Comparison of ENCODE assay signal across 15 cellular contexts in the genomic region with DNA sequence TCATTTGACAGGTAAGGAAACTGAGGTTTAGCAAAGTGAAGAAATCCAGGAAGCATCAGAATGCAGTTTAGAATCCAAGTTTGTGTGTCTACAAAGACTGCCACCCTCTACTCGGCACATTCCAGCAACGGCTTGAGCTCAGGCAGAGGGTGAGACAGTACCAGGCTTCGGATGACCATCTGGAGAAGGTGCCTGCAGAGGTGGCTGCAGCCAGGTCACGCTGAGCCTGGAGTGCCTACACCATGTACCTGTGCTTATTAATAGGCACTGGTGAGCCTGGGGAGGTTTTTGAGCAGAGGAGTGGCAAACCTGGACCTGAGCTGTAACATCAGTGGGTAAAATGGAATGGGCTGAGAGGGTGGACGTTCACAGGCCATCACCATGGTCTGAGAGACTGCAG. TPM values are rescaled to one million over a fixed set of nuclear protein-coding genes. Genes with fewer than 3 reads are reported as not detected.
"Had no signal": no experiment of that assay in that cellular context is flagged by ENCODE, and none has a peak within 500 bp of the region (broad histone marks: within the 10 kb centered on the region; RNA-seq: fewer than 3 reads in every experiment).

No MANE protein-coding gene starts in this region.

- H3K27ac ChIP-seq: SJCRH30 had no signal

- H3K27ac Mint-ChIP-seq: activated naive CD8-positive, alpha-beta T cell treated with anti-CD3 and anti-CD28 coated beads for 36 hours; natural killer cell; stimulated activated memory B cell treated with anti-CD40 and anti-IgM and Interleukin-4, amounts not matched to agents 10 μg/mL and 1 μg/mL and 100 μg/mL, for 72 hours; T-helper 2 cell treated with Interferon-gamma antibody and Interleukin-4, amounts not matched to agents 5 μg/mL and 100 μg/mL, for 36 hours had no signal

- H3K4me3 ChIP-seq: breast epithelium, ovary, SJCRH30, smooth muscle cell had no signal

- H3K36me3 Mint-ChIP-seq: activated naive CD8-positive, alpha-beta T cell treated with anti-CD3 and anti-CD28 coated beads for 36 hours; natural killer cell; stimulated activated memory B cell treated with anti-CD40 and anti-IgM and Interleukin-4, amounts not matched to agents 10 μg/mL and 1 μg/mL and 100 μg/mL, for 72 hours had no signal

- H3K27me3 ChIP-seq: ovary, SJCRH30 had no signal

- H3K4me3 Mint-ChIP-seq: activated naive CD8-positive, alpha-beta T cell treated with anti-CD3 and anti-CD28 coated beads for 36 hours; natural killer cell; stimulated activated memory B cell treated with anti-CD40 and anti-IgM and Interleukin-4, amounts not matched to agents 10 μg/mL and 1 μg/mL and 100 μg/mL, for 72 hours; T-helper 2 cell treated with Interferon-gamma antibody and Interleukin-4, amounts not matched to agents 5 μg/mL and 100 μg/mL, for 36 hours had no signal

- ATAC-seq: natural killer cell; stimulated activated memory B cell treated with anti-CD40 and anti-IgM and Interleukin-4, amounts not matched to agents 10 μg/mL and 1 μg/mL and 100 μg/mL, for 72 hours had no signal

- H3K9me3 ChIP-seq: breast epithelium, ovary, SJCRH30 had no signal

- FAIRE-seq: colon, urothelium cell line had no signal

- H3K9me3 Mint-ChIP-seq: activated naive CD8-positive, alpha-beta T cell treated with anti-CD3 and anti-CD28 coated beads for 36 hours; natural killer cell; stimulated activated memory B cell treated with anti-CD40 and anti-IgM and Interleukin-4, amounts not matched to agents 10 μg/mL and 1 μg/mL and 100 μg/mL, for 72 hours; T-helper 2 cell treated with Interferon-gamma antibody and Interleukin-4, amounts not matched to agents 5 μg/mL and 100 μg/mL, for 36 hours had no signal

- DNase-seq: activated CD4-positive, alpha-beta T cell treated with anti-CD3 and anti-CD28 coated beads, Interleukin-2, amount 50 U/mL, for 1 hour; activated gamma-delta T cell; activated naive CD8-positive, alpha-beta T cell treated with anti-CD3 and anti-CD28 coated beads for 36 hours; activated T-cell treated with anti-CD3 and anti-CD28 coated beads, Interleukin-2, amount 50 U/mL, for 1 hour; effector CD8-positive, alpha-beta T cell; natural killer cell; SJCRH30 had no signal

- H3K36me3 ChIP-seq: breast epithelium, ovary, SJCRH30 had no signal

- H3K4me2 ChIP-seq: smooth muscle cell had no signal

RNA-seq across cellular contexts. Expression of a gene that starts 47.2 kb away (rescaled TPM):
- total RNA-seq: smooth muscle cell had no signal

RNA-seq across cellular contexts. Expression of a gene that starts 57.4 kb away (rescaled TPM):
- total RNA-seq: lung microvascular endothelial cell, SJCRH30 had no signal
